In the genomic region with DNA sequence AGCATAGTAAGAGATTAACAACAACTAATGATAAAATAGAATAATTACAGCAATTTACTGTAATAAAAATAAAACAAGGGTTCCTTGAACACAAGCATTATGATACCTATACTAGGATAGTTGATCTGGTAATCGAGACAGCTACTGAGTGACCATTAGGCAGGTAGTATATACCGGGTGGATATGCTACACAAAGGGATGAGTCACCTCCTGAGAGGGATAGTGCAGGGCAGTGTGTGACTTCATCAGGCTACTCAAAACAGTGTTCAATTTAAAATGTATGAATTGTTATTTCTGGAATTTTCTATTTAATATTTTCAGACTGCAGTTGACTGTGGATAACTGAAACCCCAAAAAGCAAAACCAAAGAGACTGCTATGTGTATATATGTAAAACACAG, we compare ENCODE assay signal across 24 cellular contexts.
"Had no signal": no experiment of that assay in that cellular context is flagged by ENCODE, and none has a peak within 500 bp of the region (broad histone marks: within the 10 kb centered on the region; RNA-seq: fewer than 3 reads in every experiment).

No MANE protein-coding gene starts in this region.

- H3K36me3 Mint-ChIP-seq: immature natural killer cell; naive thymus-derived CD8-positive, alpha-beta T cell had no signal

- DNase-seq: effector CD4-positive, alpha-beta T cell; endodermal cell; glutamatergic neuron; immature natural killer cell; kidney; left cardiac atrium; left ventricle myocardium superior; mesenchymal stem cell; naive thymus-derived CD8-positive, alpha-beta T cell; ovary; right cardiac atrium; small intestine; stimulated activated CD4-positive, alpha-beta T cell treated with anti-CD3 and anti-CD28 coated beads, Interleukin-12 subunit alpha, Interleukin-12 subunit beta, amount 100 ng/mL, for 4 hours; stimulated activated naive CD4-positive, alpha-beta T cell; stomach; substantia nigra; transverse colon had no signal

- H3K4me3 ChIP-seq: coronary artery, gastroesophageal sphincter, lung, ovary, stomach, thoracic aorta, transverse colon had no signal

- H3K4me3 Mint-ChIP-seq: endodermal cell; immature natural killer cell; naive thymus-derived CD8-positive, alpha-beta T cell had no signal

- H3K27me3 ChIP-seq: gastroesophageal sphincter, neutrophil, ovary, stomach, transverse colon had no signal

- H3K9me3 Mint-ChIP-seq: endodermal cell; naive thymus-derived CD8-positive, alpha-beta T cell had no signal

- H3K36me3 ChIP-seq: gastroesophageal sphincter, neutrophil, ovary, stomach, thoracic aorta, transverse colon had no signal

- FAIRE-seq: kidney, small intestine had no signal

- H3K9me3 ChIP-seq: gastroesophageal sphincter, neutrophil, ovary, stomach, thoracic aorta, transverse colon had no signal

- H3K4me1 Mint-ChIP-seq: endodermal cell, immature natural killer cell had no signal

- H3K27ac Mint-ChIP-seq: endodermal cell; immature natural killer cell; naive thymus-derived CD8-positive, alpha-beta T cell; progenitor cell of endocrine pancreas had no signal

- ATAC-seq: esophagus mucosa; gastroesophageal sphincter; left cardiac atrium; left ventricle myocardium superior; naive thymus-derived CD8-positive, alpha-beta T cell; right cardiac atrium had no signal

- H3K27ac ChIP-seq: coronary artery, gastroesophageal sphincter, neutrophil, ovary, stomach, thoracic aorta, transverse colon had no signal

- H3K4me1 ChIP-seq: gastroesophageal sphincter, stomach, transverse colon had no signal
